19 cellular contexts compared by ENCODE assay signal in genomic region chr3:61141697-61142096, GRCh38.
DNase-seq lines count a peak whose midpoint lies in the region; ATAC-seq, FAIRE-seq and TF ChIP-seq lines count a peak whose summit lies in the region.
"Had no signal": no experiment of that assay in that cellular context is flagged by ENCODE, and none has a peak within 500 bp of the region (broad histone marks: within the 10 kb centered on the region; RNA-seq: fewer than 3 reads in every experiment).

No MANE protein-coding gene starts in this region.

- H3K27ac Mint-ChIP-seq in WTC11, result peak overlapping the region; percentile 97

- peak overlapping the region; percentile 34 for H3K4me3 Mint-ChIP-seq in WTC11

- 71% methylated on average over 3 of the region's 3 CpGs for WGBS in HepG2 (ENCODE audit: low lambda C conversion rate)

- CTCF ChIA-PET in WTC11 (lab: Charles Lee), result no interaction called here
- CTCF ChIA-PET in HepG2 (lab: Yijun Ruan, JAX; ENCODE audit: low intra/inter-chr PET ratio, low total read pairs), result no interaction called here

- H3K4me1 Mint-ChIP-seq in WTC11, result peaks cover 48% of the 10 kb centered on the region

- H3K36me3 Mint-ChIP-seq in WTC11, result peaks cover 5% of the 10 kb centered on the region

- H3K79me2 ChIP-seq in parathyroid adenoma (peaks cover 6% of the 10 kb centered on the region), HepG2 (ENCODE audit: insufficient read depth, low read length) (no peaks in the 10 kb centered on the region)

- FAIRE-seq in HepG2 (lab: Jason Lieb, UNC), result no peak
- FAIRE-seq: HTR-8/SVneo had no signal

- no peaks in the 10 kb centered on the region for H3K36me3 ChIP-seq in iPS-20b (ENCODE audit: insufficient read depth, low read depth, low read length)
- no peaks in the 10 kb centered on the region for H3K36me3 ChIP-seq in parathyroid adenoma (ENCODE audit: control insufficient read depth, insufficient read depth, low read length)
- H3K36me3 ChIP-seq in HepG2 (replicated peaks in 1 of 2; ENCODE audit: control insufficient read depth in 1 of 2, insufficient read depth in 2 of 2, low read length in 2 of 2), result no peaks in the 10 kb centered on the region
- H3K36me3 ChIP-seq: BLaER1 had no signal

- DNase-seq in NCI-H2107 treated with DMSO at 0.1 percent for 48 hours (lab: John Stamatoyannopoulos, UW; ENCODE audit: unreplicated experiment) (peak; percentile 13), NCI-H2107 (lab: John Stamatoyannopoulos, UW) (no peak), WTC11 (ENCODE audit: low spot score) (peak; percentile 20), D341Med (ENCODE audit: low spot score) (no peak), HepG2 (ENCODE audit: low spot score) (no peak)
- DNase-seq: DMS153, EL, NCI-H1092 treated with DMSO at 0.1 percent for 48 hours, NCI-H187 treated with DMSO at 0.1 percent for 48 hours, NCI-H774 had no signal

- ATAC-seq in WTC11 (peak; percentile 95), HepG2 (no peak)
- no peak for ATAC-seq in activated CD4-positive, CD25-positive, alpha-beta regulatory T cell treated with anti-CD3 and anti-CD28 coated beads, Interleukin-2, amount 50 U/mL, for 24 hours
- ATAC-seq: Right ventricle myocardium inferior had no signal

- no peaks in the 10 kb centered on the region for H4K20me1 ChIP-seq in HepG2 (ENCODE audit: insufficient read depth, low read length)
- H4K20me1 ChIP-seq: BLaER1 had no signal

- no TSS peak for BruUV-seq in HepG2 (replicated peaks; lab: Mats Ljungman, UMichigan)

- in situ Hi-C loops in HepG2 (cut with HindIII; ENCODE audit: extremely low pct_ligation_motif_present, low pct_unique_long_range_greater_than_20kb), result no loop called here

- H3K4me2 ChIP-seq in parathyroid adenoma (ENCODE audit: low read length), result peak overlapping the region; percentile 14
- H3K4me2 ChIP-seq in HepG2 (ENCODE audit: low read depth, low read length), result no peak overlapping the region
- H3K4me2 ChIP-seq: BLaER1, KMS-11 had no signal

- H2AFZ ChIP-seq in parathyroid adenoma (no peak overlapping the region), HepG2 (ENCODE audit: low read length) (no peak overlapping the region)

- no peak for TF ChIP-seq POLR2A in HepG2 (IDR thresholded peaks at IDR 0.05; ENCODE audit: insufficient read depth in 1 of 2, low read depth in 2 of 2, low read length in 2 of 2)

- H3K9me3 ChIP-seq in iPS-20b (ENCODE audit: insufficient read depth, low read depth, low read length), result no peaks in the 10 kb centered on the region
- no peaks in the 10 kb centered on the region for H3K9me3 ChIP-seq in parathyroid adenoma (ENCODE audit: control insufficient read depth, low read length)
- no peaks in the 10 kb centered on the region for H3K9me3 ChIP-seq in HepG2 (ENCODE audit: low read length)
- H3K9me3 ChIP-seq: BLaER1 had no signal

- POLR2A ChIA-PET in WTC11 (lab: Charles Lee), result interaction anchor here (0.5 kb wide), 1 partner anchor 36 kb away, joined by 3 read pairs; no protein-coding TSS in a partner anchor
- POLR2A ChIA-PET in HepG2 (lab: Yijun Ruan, JAX), result no interaction called here

- TF ChIP-seq EP300 in HepG2 (IDR thresholded peaks at IDR 0.05; ENCODE audit: low read depth in 2 of 2, low read length in 2 of 2) (no peak), HepG2 (CRISPR knock-in tag; IDR thresholded peaks at IDR 0.05; ENCODE audit: borderline replicate concordance) (no peak)

- TF ChIP-seq RAD21 in HepG2 (CRISPR knock-in tag; IDR thresholded peaks at IDR 0.05), result no peak

- H3K27me3 Mint-ChIP-seq in WTC11 (ENCODE audit: low read depth), result no peaks in the 10 kb centered on the region

- 0 out of 2 replicates have a peak overlapping the region, but pooled peaks have one; percentile 36 for H3K9ac ChIP-seq in iPS-20b (ENCODE audit: low read depth, low read length)
- H3K9ac ChIP-seq in parathyroid adenoma, result no peak overlapping the region
- no peak overlapping the region for H3K9ac ChIP-seq in HepG2 (ENCODE audit: insufficient read depth, low read depth, low read length)
- H3K9ac ChIP-seq: BLaER1, KMS-11 had no signal

- H3K4me3 ChIP-seq in iPS-20b (ENCODE audit: low read length), result peak overlapping the region; percentile 47
- H3K4me3 ChIP-seq in parathyroid adenoma (ENCODE audit: low read depth, low read length), result no peak overlapping the region
- no peak overlapping the region for H3K4me3 ChIP-seq in HepG2 (replicated peaks in 1 of 3; ENCODE audit: insufficient read depth in 1 of 3, low read depth in 2 of 3, low read length in 3 of 3)
- H3K4me3 ChIP-seq: BLaER1, SK-N-MC had no signal

- peaks cover 11% of the 10 kb centered on the region; the same call in 1 of the 2 replicates for H3K9me3 Mint-ChIP-seq in WTC11

- intact Hi-C loops in HepG2 (cut with micrococcal nuclease; ENCODE audit: unreplicated experiment), result no loop called here

- TF ChIP-seq CTCF in WTC11 (IDR thresholded peaks at IDR 0.05) (no peak), parathyroid adenoma (IDR thresholded peaks at IDR 0.05) (no peak), HepG2 (CRISPR knock-in tag; IDR thresholded peaks at IDR 0.05) (no peak)

- H3K27me3 ChIP-seq in iPS-20b (ENCODE audit: insufficient read depth, low read length), result no peaks in the 10 kb centered on the region
- H3K27me3 ChIP-seq in parathyroid adenoma (ENCODE audit: control insufficient read depth, insufficient read depth, low read length), result no peaks in the 10 kb centered on the region
- H3K27me3 ChIP-seq in HepG2 (ENCODE audit: control insufficient read depth in 1 of 2, insufficient read depth in 2 of 2, low read length in 2 of 2), result no peaks in the 10 kb centered on the region
- H3K27me3 ChIP-seq: BLaER1 had no signal

- H3K4me1 ChIP-seq in iPS-20b (ENCODE audit: insufficient read depth, low read length) (peaks cover 27% of the 10 kb centered on the region; the same call in 1 of the 2 replicates), parathyroid adenoma (peaks cover 10% of the 10 kb centered on the region), HepG2 (ENCODE audit: insufficient read depth, low read length) (no peaks in the 10 kb centered on the region)
- H3K4me1 ChIP-seq: BLaER1 had no signal

- H3K27ac ChIP-seq in iPS-20b (ENCODE audit: low read length), result no peak overlapping the region
- H3K27ac ChIP-seq in parathyroid adenoma, result peak overlapping the region; percentile 40
- H3K27ac ChIP-seq in HepG2 (ENCODE audit: extremely low read length, insufficient read depth, low read length), result no peak overlapping the region
- H3K27ac ChIP-seq: 22Rv1, BLaER1, KMS-11, SK-N-MC had no signal

TF ChIP-seq in WTC11, 78 proteins besides CTCF, POLR2A, EP300 and RAD21:
- TF ChIP-seq SP1 (CRISPR knock-in tag; conservative IDR thresholded peaks at IDR 0.05) (0 out of 2 replicates have a peak, but pooled peaks have one; percentile 30), ZNF263 (CRISPR knock-in tag; IDR thresholded peaks at IDR 0.05; ENCODE audit: low read depth) (no peak), NFE2L1 (CRISPR knock-in tag; IDR thresholded peaks at IDR 0.05) (0 out of 2 replicates have a peak, but pooled peaks have one; percentile 15)

TF ChIP-seq in HepG2, 621 proteins besides CTCF, POLR2A, EP300 and RAD21:
- no peak for TF ChIP-seq TOPORS (CRISPR knock-in tag; IDR thresholded peaks at IDR 0.05)
- TF ChIP-seq NCOA2 (CRISPR knock-in tag; IDR thresholded peaks at IDR 0.05), result no peak
- TF ChIP-seq ZNF367 (CRISPR knock-in tag; IDR thresholded peaks at IDR 0.05; ENCODE audit: borderline replicate concordance), result no peak
- no peak for TF ChIP-seq PBX3 (CRISPR knock-in tag; IDR thresholded peaks at IDR 0.05; ENCODE audit: borderline replicate concordance)
- no peak for TF ChIP-seq POLR2G (IDR thresholded peaks at IDR 0.05; ENCODE audit: low read depth, low read length)
- TF ChIP-seq NONO (IDR thresholded peaks at IDR 0.05), result no peak
- no peak for TF ChIP-seq NONO (CRISPR knock-in tag; conservative IDR thresholded peaks at IDR 0.05)
- no peak for TF ChIP-seq ZNF383 (CRISPR knock-in tag; IDR thresholded peaks at IDR 0.05; ENCODE audit: borderline replicate concordance)

Comparison
In these comparisons a context has a peak if more than half of its experiments do, and no peak if none do; other contexts are left out.
1. DNase-seq: peak in NCI-H2107 treated with DMSO at 0.1 percent for 48 hours (single experiment) and WTC11 (single experiment); none in NCI-H2107 (single experiment), D341Med (single experiment) and HepG2 (single experiment).